Comparison of ENCODE assay signal across 9 cellular contexts in the genomic region with DNA sequence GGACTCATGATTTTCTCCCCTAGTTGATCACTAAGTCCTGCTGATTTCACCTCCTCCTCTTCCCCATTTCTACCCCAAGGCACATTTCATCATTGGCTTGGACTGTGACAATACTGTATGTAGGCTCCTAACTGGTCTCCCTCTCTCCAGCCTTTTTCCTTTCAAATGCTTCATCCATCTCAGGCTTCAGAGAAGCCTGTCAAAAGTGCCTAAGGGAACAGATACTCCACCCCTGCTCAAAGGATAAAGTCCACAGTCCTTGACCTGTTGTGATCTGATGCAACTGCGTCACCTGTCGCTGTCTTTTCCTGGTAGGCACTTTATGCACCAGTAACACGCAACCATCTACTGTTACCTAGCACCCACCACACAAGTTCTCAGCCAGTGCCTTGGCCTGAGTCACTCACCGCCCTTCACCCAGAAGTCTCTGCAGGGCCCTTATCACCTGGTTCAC. TPM values are rescaled to one million over a fixed set of nuclear protein-coding genes. Genes with fewer than 3 reads are reported as not detected.
A peak's percentile ranks its signal among the peaks of the same experiment; 100 is the strongest.
DNase-seq lines count a peak whose midpoint lies in the region; ATAC-seq and TF ChIP-seq lines count a peak whose summit lies in the region.
"Had no signal": no experiment of that assay in that cellular context is flagged by ENCODE, and none has a peak within 500 bp of the region (broad histone marks: within the 10 kb centered on the region; RNA-seq: fewer than 3 reads in every experiment).

No MANE protein-coding gene starts in this region.

- H3K4me1 ChIP-seq in HEK293 (ENCODE audit: control insufficient read depth, insufficient read depth, low read length) (no peaks in the 10 kb centered on the region; the same call in 1 of the 2 replicates), tibial artery (peaks cover 0 to 84% (median 44%) of the 10 kb centered on the region in 4 donors)

- no peak for TF ChIP-seq CTCF in HEK293 (tag by site-specific recombination; IDR thresholded peaks at IDR 0.05)
- TF ChIP-seq CTCF in tibial artery (IDR thresholded peaks at IDR 0.05): no peak

- H3K27me3 Mint-ChIP-seq in effector memory CD8-positive, alpha-beta T cell: no peaks in the 10 kb centered on the region
- H3K27me3 Mint-ChIP-seq: dendritic cell treated with granulocyte-macrophage colony-stimulating factor and Interleukin-4, amounts not matched to agents 40 ng/mL and 50 ng/mL, for 4 days had no signal

- intact Hi-C loops in tibial artery (cut with DNase I; ENCODE audit: low total_unique reads): no loop called here

- H3K27ac ChIP-seq in HEK293 (ENCODE audit: extremely low read depth, low read depth, low read length) (no peak overlapping the region), tibial artery (no peak overlapping the region)

- H3K4me3 Mint-ChIP-seq in effector memory CD8-positive, alpha-beta T cell: no peak overlapping the region
- H3K4me3 Mint-ChIP-seq: dendritic cell treated with granulocyte-macrophage colony-stimulating factor and Interleukin-4, amounts not matched to agents 40 ng/mL and 50 ng/mL, for 4 days had no signal

- no peak overlapping the region for H3K27ac Mint-ChIP-seq in effector memory CD8-positive, alpha-beta T cell

- CTCF ChIA-PET in HEK293 (lab: Yijun Ruan, JAX): no interaction called here

- H3K36me3 ChIP-seq in HEK293 (ENCODE audit: control insufficient read depth in 2 of 2, insufficient read depth in 1 of 2, low read length in 2 of 2) (peaks cover 0 to 7% of the 10 kb centered on the region in 2 experiments; a peak in 1 of 3 replicates), tibial artery (no peaks in the 10 kb centered on the region)

- ATAC-seq in effector memory CD8-positive, alpha-beta T cell (replicated peaks): peak; percentile 20
- ATAC-seq in GM18511 (IDR thresholded peaks at IDR 0.05; ENCODE audit: unreplicated experiment) (no peak), HG03045 (IDR thresholded peaks at IDR 0.05; ENCODE audit: unreplicated experiment) (no peak)

- no peaks in the 10 kb centered on the region for H3K9me3 Mint-ChIP-seq in effector memory CD8-positive, alpha-beta T cell
- H3K9me3 Mint-ChIP-seq: dendritic cell treated with granulocyte-macrophage colony-stimulating factor and Interleukin-4, amounts not matched to agents 40 ng/mL and 50 ng/mL, for 4 days had no signal

- POLR2A ChIA-PET in HEK293 (lab: Yijun Ruan, JAX): no interaction called here

- no peaks in the 10 kb centered on the region for H3K9me3 ChIP-seq in HEK293 (ENCODE audit: control insufficient read depth, insufficient read depth, low read depth, low read length)
- no peaks in the 10 kb centered on the region for H3K9me3 ChIP-seq in tibial artery

- peaks cover 8% of the 10 kb centered on the region for H3K36me3 Mint-ChIP-seq in effector memory CD8-positive, alpha-beta T cell (ENCODE audit: insufficient read depth)

- peak; percentile 67 for DNase-seq in NCI-H526 treated with DMSO at 0.1 percent for 48 hours (lab: John Stamatoyannopoulos, UW)
- DNase-seq in effector memory CD8-positive, alpha-beta T cell: no peak
- peak; percentile 89 for DNase-seq in renal cortical epithelial cell (ENCODE audit: low read depth)
- no peak for DNase-seq in mesenteric fat pad (ENCODE audit: low spot score)
- DNase-seq in tibial artery: no peak

- no peaks in the 10 kb centered on the region for H3K27me3 ChIP-seq in tibial artery

- peaks cover 20 to 34% of the 10 kb centered on the region in 2 donors for H3K4me1 Mint-ChIP-seq in effector memory CD8-positive, alpha-beta T cell (ENCODE audit: low read depth in 2 of 2)

- H3K4me3 ChIP-seq in HEK293 (ENCODE audit: low read depth, low read length) (no peak overlapping the region), tibial artery (no peak overlapping the region)

TF ChIP-seq in HEK293, 187 proteins besides CTCF, POLR2A, EP300 and RAD21 (continues in another document):
- TF ChIP-seq SETDB1 (IDR thresholded peaks at IDR 0.05; ENCODE audit: insufficient read length, low read length) (no peak), ZNF514 (tag by site-specific recombination; IDR thresholded peaks at IDR 0.05) (no peak), SCRT2 (tag by site-specific recombination; IDR thresholded peaks at IDR 0.05) (peak; percentile 98), BCL11B (tag by site-specific recombination; IDR thresholded peaks at IDR 0.05; ENCODE audit: low read depth) (no peak), MYNN (tag by site-specific recombination; IDR thresholded peaks at IDR 0.05; ENCODE audit: borderline replicate concordance) (no peak), KLF1 (tag by site-specific recombination; IDR thresholded peaks at IDR 0.05) (no peak), SCRT1 (tag by site-specific recombination; IDR thresholded peaks at IDR 0.05; ENCODE audit: borderline replicate concordance) (peak; percentile 97), ZNF350 (tag by site-specific recombination; IDR thresholded peaks at IDR 0.05) (no peak), ZNF843 (tag by site-specific recombination; IDR thresholded peaks at IDR 0.05) (no peak), ZNF391 (tag by site-specific recombination; IDR thresholded peaks at IDR 0.05; ENCODE audit: borderline replicate concordance, low read depth) (no peak), GLIS2 (tag by site-specific recombination; IDR thresholded peaks at IDR 0.05) (no peak), ZNF274 (IDR thresholded peaks at IDR 0.05; ENCODE audit: low read length) (no peak), ZNF274 (tag by site-specific recombination; IDR thresholded peaks at IDR 0.05; ENCODE audit: borderline replicate concordance) (no peak), ZNF10 (tag by site-specific recombination; IDR thresholded peaks at IDR 0.05) (no peak), ZBTB17 (tag by site-specific recombination; IDR thresholded peaks at IDR 0.05) (peak; percentile 15; the same call in 1 of the 2 replicates)
- TF ChIP-seq, protein P1, sequence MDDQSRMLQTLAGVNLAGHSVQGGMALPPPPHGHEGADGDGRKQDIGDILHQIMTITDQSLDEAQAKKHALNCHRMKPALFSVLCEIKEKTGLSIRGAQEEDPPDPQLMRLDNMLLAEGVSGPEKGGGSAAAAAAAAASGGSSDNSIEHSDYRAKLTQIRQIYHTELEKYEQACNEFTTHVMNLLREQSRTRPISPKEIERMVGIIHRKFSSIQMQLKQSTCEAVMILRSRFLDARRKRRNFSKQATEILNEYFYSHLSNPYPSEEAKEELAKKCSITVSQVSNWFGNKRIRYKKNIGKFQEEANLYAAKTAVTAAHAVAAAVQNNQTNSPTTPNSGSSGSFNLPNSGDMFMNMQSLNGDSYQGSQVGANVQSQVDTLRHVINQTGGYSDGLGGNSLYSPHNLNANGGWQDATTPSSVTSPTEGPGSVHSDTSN (CRISPR knock-in tag; IDR thresholded peaks at IDR 0.05): no peak
- TF ChIP-seq, protein P2, sequence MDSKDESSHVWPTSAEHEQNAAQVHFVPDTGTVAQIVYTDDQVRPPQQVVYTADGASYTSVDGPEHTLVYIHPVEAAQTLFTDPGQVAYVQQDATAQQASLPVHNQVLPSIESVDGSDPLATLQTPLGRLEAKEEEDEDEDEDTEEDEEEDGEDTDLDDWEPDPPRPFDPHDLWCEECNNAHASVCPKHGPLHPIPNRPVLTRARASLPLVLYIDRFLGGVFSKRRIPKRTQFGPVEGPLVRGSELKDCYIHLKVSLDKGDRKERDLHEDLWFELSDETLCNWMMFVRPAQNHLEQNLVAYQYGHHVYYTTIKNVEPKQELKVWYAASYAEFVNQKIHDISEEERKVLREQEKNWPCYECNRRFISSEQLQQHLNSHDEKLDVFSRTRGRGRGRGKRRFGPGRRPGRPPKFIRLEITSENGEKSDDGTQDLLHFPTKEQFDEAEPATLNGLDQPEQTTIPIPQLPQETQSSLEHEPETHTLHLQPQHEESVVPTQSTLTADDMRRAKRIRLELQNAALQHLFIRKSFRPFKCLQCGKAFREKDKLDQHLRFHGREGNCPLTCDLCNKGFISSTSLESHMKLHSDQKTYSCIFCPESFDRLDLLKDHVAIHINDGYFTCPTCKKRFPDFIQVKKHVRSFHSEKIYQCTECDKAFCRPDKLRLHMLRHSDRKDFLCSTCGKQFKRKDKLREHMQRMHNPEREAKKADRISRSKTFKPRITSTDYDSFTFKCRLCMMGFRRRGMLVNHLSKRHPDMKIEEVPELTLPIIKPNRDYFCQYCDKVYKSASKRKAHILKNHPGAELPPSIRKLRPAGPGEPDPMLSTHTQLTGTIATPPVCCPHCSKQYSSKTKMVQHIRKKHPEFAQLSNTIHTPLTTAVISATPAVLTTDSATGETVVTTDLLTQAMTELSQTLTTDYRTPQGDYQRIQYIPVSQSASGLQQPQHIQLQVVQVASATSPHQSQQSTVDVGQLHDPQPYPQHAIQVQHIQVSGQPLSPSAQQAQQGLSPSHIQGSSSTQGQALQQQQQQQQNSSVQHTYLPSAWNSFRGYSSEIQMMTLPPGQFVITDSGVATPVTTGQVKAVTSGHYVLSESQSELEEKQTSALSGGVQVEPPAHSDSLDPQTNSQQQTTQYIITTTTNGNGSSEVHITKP (tag by site-specific recombination; IDR thresholded peaks at IDR 0.05): no peak
- TF ChIP-seq, protein P3, sequence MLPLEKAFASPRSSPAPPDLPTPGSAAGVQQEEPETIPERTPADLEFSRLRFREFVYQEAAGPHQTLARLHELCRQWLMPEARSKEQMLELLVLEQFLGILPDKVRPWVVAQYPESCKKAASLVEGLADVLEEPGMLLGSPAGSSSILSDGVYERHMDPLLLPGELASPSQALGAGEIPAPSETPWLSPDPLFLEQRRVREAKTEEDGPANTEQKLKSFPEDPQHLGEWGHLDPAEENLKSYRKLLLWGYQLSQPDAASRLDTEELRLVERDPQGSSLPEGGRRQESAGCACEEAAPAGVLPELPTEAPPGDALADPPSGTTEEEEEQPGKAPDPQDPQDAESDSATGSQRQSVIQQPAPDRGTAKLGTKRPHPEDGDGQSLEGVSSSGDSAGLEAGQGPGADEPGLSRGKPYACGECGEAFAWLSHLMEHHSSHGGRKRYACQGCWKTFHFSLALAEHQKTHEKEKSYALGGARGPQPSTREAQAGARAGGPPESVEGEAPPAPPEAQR (tag by site-specific recombination; IDR thresholded peaks at IDR 0.05): no peak

RNA-seq across cellular contexts. Expression of gene SCARB2, which starts 12.8 kb away (rescaled TPM):
- total RNA-seq in renal cortical epithelial cell: 180 and 259 TPM in 2 replicates
- 176 TPM for total RNA-seq in mesenteric fat pad

RNA-seq across cellular contexts. Expression of gene FAM47E, which starts 50.7 kb away (rescaled TPM):
- total RNA-seq in renal cortical epithelial cell (1.0 and 5.7 TPM in 2 replicates), mesenteric fat pad (3.3 TPM)

RNA-seq across cellular contexts. Expression of gene NUP54, which starts 52.6 kb away (rescaled TPM):
- total RNA-seq in renal cortical epithelial cell (48.6 and 80.7 TPM in 2 replicates), mesenteric fat pad (33.9 TPM)

Comparison
In these comparisons a context has a peak if more than half of its experiments do, and no peak if none do; other contexts are left out.
1. DNase-seq: peak in NCI-H526 treated with DMSO at 0.1 percent for 48 hours (single experiment) and renal cortical epithelial cell (single experiment); none in effector memory CD8-positive, alpha-beta T cell (0 of 3), mesenteric fat pad (single experiment) and tibial artery (0 of 2).